20 cellular contexts compared by ENCODE assay signal in genomic region chr17:28086519-28086918, GRCh38. TPM values are rescaled to one million over a fixed set of nuclear protein-coding genes. Genes with fewer than 3 reads are reported as not detected.
DNase-seq lines count a peak whose midpoint lies in the region; ATAC-seq lines count a peak whose summit lies in the region.
"Had no signal": no experiment of that assay in that cellular context is flagged by ENCODE, and none has a peak within 500 bp of the region (broad histone marks: within the 10 kb centered on the region; RNA-seq: fewer than 3 reads in every experiment).

No MANE protein-coding gene starts in this region.

- ATAC-seq in esophagus mucosa (peak; percentile 56), HG03521 (IDR thresholded peaks at IDR 0.05; ENCODE audit: unreplicated experiment) (no peak), HG02981 (IDR thresholded peaks at IDR 0.05; ENCODE audit: unreplicated experiment) (no peak)
- ATAC-seq: natural killer cell treated with Interleukin-12 subunit alpha and Interleukin-12 subunit beta and Interleukin-15 and Interleukin-18, amount 100 ng/mL, for 72 hours; stimulated activated naive CD8-positive, alpha-beta T cell treated with anti-CD3 and anti-CD28 coated beads, Interleukin-15, Interleukin-2, amounts not matched to agents 100 U/mL and 50 U/mL, for 24 hours had no signal

- DNase-seq in HCEC 1CT, result peak; percentile 49
- peak; percentile 74 for DNase-seq in RKO (ENCODE audit: low spot score)
- peak; percentile 50 for DNase-seq in renal cortical epithelial cell (ENCODE audit: low read depth)
- DNase-seq in activated CD8-positive, alpha-beta memory T cell treated with anti-CD3 and anti-CD28 coated beads, Interleukin-2, amount 50 U/mL, for 48 hours, result no peak
- DNase-seq: activated CD4-positive, alpha-beta T cell treated with anti-CD3 and anti-CD28 coated beads for 48 hours; activated CD8-positive, alpha-beta memory T cell treated with anti-CD3 and anti-CD28 coated beads, Interleukin-2, amount 50 U/mL, for 4 hours; activated effector memory CD4-positive, alpha-beta T cell treated with anti-CD3 and anti-CD28 coated beads, Interleukin-2, amount 50 U/mL, for 16 hours; central memory CD4-positive, alpha-beta T cell; effector CD8-positive, alpha-beta T cell; GDM1; hypothalamus; mesendoderm; NCI-H1694; NCI-H345; stimulated activated CD4-positive, alpha-beta T cell treated with anti-CD3 and anti-CD28 coated beads, Interleukin-1b, Interleukin-23, amount 100 ng/mL, for 48 hours; stimulated activated naive CD8-positive, alpha-beta T cell treated with anti-CD3 and anti-CD28 coated beads, Interleukin-15, Interleukin-2, amounts not matched to agents 100 U/mL and 50 U/mL, for 24 hours had no signal

RNA-seq across cellular contexts. Expression of gene NLK, which starts 44.0 kb away (rescaled TPM):
- total RNA-seq in esophagus mucosa (6.7 TPM), renal cortical epithelial cell (17.4 and 32.7 TPM in 2 replicates)
